ENCODE assay signal across 21 cellular contexts in the genomic region with DNA sequence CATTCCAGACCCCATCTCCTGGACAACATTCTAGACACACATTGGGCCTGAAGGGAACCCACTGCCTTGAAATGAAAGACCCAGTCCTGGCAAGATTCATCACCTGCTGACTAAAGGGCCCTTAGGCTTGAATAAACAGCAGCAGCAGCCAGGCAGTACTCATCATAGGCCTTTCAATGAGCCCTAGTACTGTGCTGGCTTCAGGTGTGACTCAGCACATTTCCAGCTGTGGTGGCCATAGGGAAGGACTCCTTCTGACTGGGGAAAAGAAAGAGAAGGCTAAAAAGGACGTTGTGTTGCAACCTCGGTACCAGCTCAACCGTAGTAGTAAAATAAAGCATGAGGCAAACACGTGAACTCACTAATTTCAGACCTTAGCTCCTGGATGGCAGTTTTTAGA.
A peak's percentile ranks its signal among the peaks of the same experiment; 100 is the strongest.
DNase-seq lines count a peak whose midpoint lies in the region; ATAC-seq lines count a peak whose summit lies in the region.
"Had no signal": no experiment of that assay in that cellular context is flagged by ENCODE, and none has a peak within 500 bp of the region (broad histone marks: within the 10 kb centered on the region; RNA-seq: fewer than 3 reads in every experiment).

No MANE protein-coding gene starts in this region.

- H3K9me3 Mint-ChIP-seq in natural killer cell treated with Interleukin-12 subunit alpha and Interleukin-12 subunit beta and Interleukin-15 and Interleukin-18, amount 100 ng/mL, for 72 hours = no peaks in the 10 kb centered on the region
- H3K9me3 Mint-ChIP-seq: activated B cell treated with CpG ODN at 0.5 μM for 24 hours; activated naive CD8-positive, alpha-beta T cell treated with anti-CD3 and anti-CD28 coated beads, Interleukin-2, amount 50 U/mL, for 24 hours had no signal

- H3K4me3 Mint-ChIP-seq in natural killer cell treated with Interleukin-12 subunit alpha and Interleukin-12 subunit beta and Interleukin-15 and Interleukin-18, amount 100 ng/mL, for 72 hours = no peak overlapping the region
- H3K4me3 Mint-ChIP-seq: activated B cell treated with CpG ODN at 0.5 μM for 24 hours; activated naive CD8-positive, alpha-beta T cell treated with anti-CD3 and anti-CD28 coated beads, Interleukin-2, amount 50 U/mL, for 24 hours; nephron progenitor cell; stimulated activated naive B cell treated with anti-CD40 and anti-IgM and Interleukin-4, amounts not matched to agents 10 μg/mL and 1 μg/mL and 100 μg/mL, for 72 hours had no signal

- DNase-seq in H4 (ENCODE audit: low spot score) = peak; percentile 11
- DNase-seq in NCI-H2029 (lab: John Stamatoyannopoulos, UW) = peak; percentile 68
- peak; percentile 3 for DNase-seq in T1000 (lab: John Stamatoyannopoulos, UW)
- peak; percentile 41 for DNase-seq in kidney tubule cell (ENCODE audit: low spot score)
- no peak for DNase-seq in natural killer cell treated with Interleukin-12 subunit alpha and Interleukin-12 subunit beta and Interleukin-15 and Interleukin-18, amount 100 ng/mL, for 72 hours (ENCODE audit: low spot score)
- no peak for DNase-seq in GM19240 (ENCODE audit: insufficient read length, low spot score)
- no peak for DNase-seq in nucleus accumbens (lab: John Stamatoyannopoulos, UW)
- DNase-seq: activated B cell treated with CpG ODN at 0.5 μM for 24 hours; activated naive CD8-positive, alpha-beta T cell treated with anti-CD3 and anti-CD28 coated beads, Interleukin-2, amount 50 U/mL, for 24 hours; effector memory CD4-positive, alpha-beta T cell; GOT3; kidney; mesenchymal stem cell; NCI-H1930; NCI-H524 treated with DMSO at 0.1 percent for 48 hours; nephron progenitor cell; stimulated activated CD4-positive, alpha-beta T cell treated with anti-CD3 and anti-CD28 coated beads, Interleukin-12 subunit alpha, Interleukin-12 subunit beta, amount 100 ng/mL, for 4 hours; stimulated activated naive B cell treated with anti-CD40 and anti-IgM and Interleukin-4, amounts not matched to agents 10 μg/mL and 1 μg/mL and 100 μg/mL, for 72 hours; T-helper 1 cell; transverse colon had no signal

- no peak overlapping the region for H3K27ac Mint-ChIP-seq in natural killer cell treated with Interleukin-12 subunit alpha and Interleukin-12 subunit beta and Interleukin-15 and Interleukin-18, amount 100 ng/mL, for 72 hours
- H3K27ac Mint-ChIP-seq: activated B cell treated with CpG ODN at 0.5 μM for 24 hours; activated naive CD8-positive, alpha-beta T cell treated with anti-CD3 and anti-CD28 coated beads, Interleukin-2, amount 50 U/mL, for 24 hours; nephron progenitor cell; stimulated activated naive B cell treated with anti-CD40 and anti-IgM and Interleukin-4, amounts not matched to agents 10 μg/mL and 1 μg/mL and 100 μg/mL, for 72 hours had no signal

- H3K27me3 Mint-ChIP-seq in natural killer cell treated with Interleukin-12 subunit alpha and Interleukin-12 subunit beta and Interleukin-15 and Interleukin-18, amount 100 ng/mL, for 72 hours = no peaks in the 10 kb centered on the region
- H3K27me3 Mint-ChIP-seq: activated B cell treated with CpG ODN at 0.5 μM for 24 hours; activated naive CD8-positive, alpha-beta T cell treated with anti-CD3 and anti-CD28 coated beads, Interleukin-2, amount 50 U/mL, for 24 hours; stimulated activated naive B cell treated with anti-CD40 and anti-IgM and Interleukin-4, amounts not matched to agents 10 μg/mL and 1 μg/mL and 100 μg/mL, for 72 hours had no signal

- ATAC-seq in natural killer cell treated with Interleukin-12 subunit alpha and Interleukin-12 subunit beta and Interleukin-15 and Interleukin-18, amount 100 ng/mL, for 72 hours = no peak
- ATAC-seq in HG02973 (IDR thresholded peaks at IDR 0.05; ENCODE audit: unreplicated experiment) = no peak
- ATAC-seq: activated naive CD8-positive, alpha-beta T cell treated with anti-CD3 and anti-CD28 coated beads, Interleukin-2, amount 50 U/mL, for 24 hours; stimulated activated naive B cell treated with anti-CD40 and anti-IgM and Interleukin-4, amounts not matched to agents 10 μg/mL and 1 μg/mL and 100 μg/mL, for 72 hours had no signal

- no peaks in the 10 kb centered on the region for H3K36me3 Mint-ChIP-seq in natural killer cell treated with Interleukin-12 subunit alpha and Interleukin-12 subunit beta and Interleukin-15 and Interleukin-18, amount 100 ng/mL, for 72 hours
- H3K36me3 Mint-ChIP-seq: stimulated activated naive B cell treated with anti-CD40 and anti-IgM and Interleukin-4, amounts not matched to agents 10 μg/mL and 1 μg/mL and 100 μg/mL, for 72 hours had no signal

- H3K4me1 Mint-ChIP-seq in natural killer cell treated with Interleukin-12 subunit alpha and Interleukin-12 subunit beta and Interleukin-15 and Interleukin-18, amount 100 ng/mL, for 72 hours (ENCODE audit: low read depth in 2 of 2) = no peaks in the 10 kb centered on the region
- H3K4me1 Mint-ChIP-seq: activated B cell treated with CpG ODN at 0.5 μM for 24 hours; activated naive CD8-positive, alpha-beta T cell treated with anti-CD3 and anti-CD28 coated beads, Interleukin-2, amount 50 U/mL, for 24 hours; nephron progenitor cell; stimulated activated naive B cell treated with anti-CD40 and anti-IgM and Interleukin-4, amounts not matched to agents 10 μg/mL and 1 μg/mL and 100 μg/mL, for 72 hours had no signal

Comparison
In these comparisons a context has a peak if more than half of its experiments do, and no peak if none do; other contexts are left out.
1. DNase-seq: peak in H4 (single experiment), NCI-H2029 (single experiment), T1000 (single experiment) and kidney tubule cell (single experiment); none in natural killer cell treated with Interleukin-12 subunit alpha and Interleukin-12 subunit beta and Interleukin-15 and Interleukin-18, amount 100 ng/mL, for 72 hours (single experiment), GM19240 (single experiment) and nucleus accumbens (0 of 56).